Comparison of ENCODE assay signal across 19 cellular contexts in the genomic region with DNA sequence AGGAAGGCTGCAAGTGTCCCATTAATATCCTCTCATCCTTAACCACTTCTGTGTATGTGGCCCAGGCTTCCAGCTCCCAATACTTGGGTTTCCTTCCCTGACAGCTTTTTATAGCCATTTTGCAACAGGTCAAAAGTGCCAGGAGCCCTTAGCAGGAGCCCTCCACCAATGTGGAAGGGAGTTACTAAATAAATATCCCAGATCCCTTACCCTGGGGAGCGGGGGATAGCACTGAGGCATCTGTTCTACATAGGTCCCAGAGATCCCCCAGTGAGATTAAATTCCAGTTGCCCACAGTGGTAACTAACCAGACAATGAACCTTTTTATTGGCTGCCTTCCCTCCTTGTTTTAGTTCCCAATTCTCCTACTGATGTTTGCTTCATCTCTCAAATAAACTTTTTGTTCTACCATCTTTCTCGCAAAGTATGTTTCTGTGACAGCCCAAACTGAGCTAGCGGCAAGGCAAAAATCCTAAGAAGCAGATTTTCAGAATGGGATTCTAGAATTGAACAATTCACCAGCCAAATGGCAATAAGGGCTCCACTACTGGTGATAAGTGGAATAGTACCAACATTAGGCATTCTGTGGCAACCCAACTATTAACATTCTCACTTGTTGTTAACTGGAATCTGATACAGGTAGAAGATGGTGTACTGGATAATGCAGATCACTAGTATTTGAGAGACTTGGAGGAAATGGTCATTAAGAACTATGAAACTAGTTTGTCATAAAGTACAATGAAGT.
DNase-seq lines count a peak whose midpoint lies in the region; ATAC-seq lines count a peak whose summit lies in the region.
"Had no signal": no experiment of that assay in that cellular context is flagged by ENCODE, and none has a peak within 500 bp of the region (broad histone marks: within the 10 kb centered on the region; RNA-seq: fewer than 3 reads in every experiment).

No MANE protein-coding gene starts in this region.

- H3K9me3 ChIP-seq in mesodermal cell (ENCODE audit: control insufficient read depth, low read length) = no peaks in the 10 kb centered on the region
- H3K9me3 ChIP-seq: neutrophil, sigmoid colon, thoracic aorta had no signal

- peaks cover 4% of the 10 kb centered on the region for H3K9me3 Mint-ChIP-seq in activated T-cell treated with anti-CD3 and anti-CD28 coated beads, Interleukin-2, amount 50 U/mL, for 4 hours
- H3K9me3 Mint-ChIP-seq in activated T-helper 17 cell treated with anti-CD3 and anti-CD28 coated beads, Interleukin-2, amount 50 U/mL, for 72 hours = no peaks in the 10 kb centered on the region
- H3K9me3 Mint-ChIP-seq: activated CD4-positive, alpha-beta memory T cell treated with anti-CD3 and anti-CD28 coated beads, Interleukin-2, amount 10 ng/mL, durations not matched to agents 7 days and 5 days had no signal

- peak overlapping the region; percentile 80 for H3K27ac ChIP-seq in mesodermal cell (ENCODE audit: low read depth, low read length, severe bottlenecking)
- H3K27ac ChIP-seq: epithelial cell of prostate, neutrophil, sigmoid colon, thoracic aorta had no signal

- no peak overlapping the region for H3K27ac Mint-ChIP-seq in activated T-helper 17 cell treated with anti-CD3 and anti-CD28 coated beads, Interleukin-2, amount 50 U/mL, for 72 hours
- H3K27ac Mint-ChIP-seq: activated CD4-positive, alpha-beta memory T cell treated with anti-CD3 and anti-CD28 coated beads, Interleukin-2, amount 10 ng/mL, durations not matched to agents 7 days and 5 days; activated T-cell treated with anti-CD3 and anti-CD28 coated beads, Interleukin-2, amount 50 U/mL, for 72 hours had no signal

- no peaks in the 10 kb centered on the region for H3K36me3 Mint-ChIP-seq in activated T-cell treated with anti-CD3 and anti-CD28 coated beads, Interleukin-2, amount 50 U/mL, for 4 hours (ENCODE audit: insufficient read depth)
- no peaks in the 10 kb centered on the region for H3K36me3 Mint-ChIP-seq in activated T-helper 17 cell treated with anti-CD3 and anti-CD28 coated beads, Interleukin-2, amount 50 U/mL, for 72 hours (ENCODE audit: low read depth)

- H3K4me3 Mint-ChIP-seq in activated T-cell treated with anti-CD3 and anti-CD28 coated beads, Interleukin-2, amount 50 U/mL, for 4 hours = no peak overlapping the region
- H3K4me3 Mint-ChIP-seq in activated T-helper 17 cell treated with anti-CD3 and anti-CD28 coated beads, Interleukin-2, amount 50 U/mL, for 72 hours = no peak overlapping the region
- H3K4me3 Mint-ChIP-seq: activated CD4-positive, alpha-beta memory T cell treated with anti-CD3 and anti-CD28 coated beads, Interleukin-2, amount 10 ng/mL, durations not matched to agents 7 days and 5 days; activated T-cell treated with anti-CD3 and anti-CD28 coated beads, Interleukin-2, amount 50 U/mL, for 72 hours had no signal

- DNase-seq in COLO829 (ENCODE audit: low spot score) (peak; percentile 35), HT-29 (ENCODE audit: low spot score) (peak; percentile 46), brain pericyte (ENCODE audit: low read depth, low spot score) (peak; percentile 57)
- no peak for DNase-seq in activated T-cell treated with anti-CD3 and anti-CD28 coated beads, Interleukin-2, amount 50 U/mL, for 4 hours
- DNase-seq: activated CD4-positive, alpha-beta memory T cell treated with anti-CD3 and anti-CD28 coated beads, Interleukin-2, amount 10 ng/mL, durations not matched to agents 7 days and 5 days; activated T-cell treated with anti-CD3 and anti-CD28 coated beads, Interleukin-2, amount 50 U/mL, for 72 hours; midbrain; NCI-H1930; NCI-H526; OCI-M1; sigmoid colon; stimulated activated CD4-positive, alpha-beta T cell treated with anti-CD3 and anti-CD28 coated beads, Interleukin-4, amount 100 ng/mL, for 4 hours had no signal

- no peak for ATAC-seq in activated T-cell treated with anti-CD3 and anti-CD28 coated beads, Interleukin-2, amount 50 U/mL, for 4 hours
- no peak for ATAC-seq in activated T-helper 17 cell treated with anti-CD3 and anti-CD28 coated beads, Interleukin-2, amount 50 U/mL, for 72 hours (replicated peaks)
- no peak for ATAC-seq in HG02798 (IDR thresholded peaks at IDR 0.05; ENCODE audit: poor library complexity, unreplicated experiment)
- no peak for ATAC-seq in GM21515 (IDR thresholded peaks at IDR 0.05; ENCODE audit: unreplicated experiment)
- ATAC-seq: activated T-cell treated with anti-CD3 and anti-CD28 coated beads, Interleukin-2, amount 50 U/mL, for 72 hours had no signal

- WGBS in mesodermal cell (ENCODE audit: insufficient coverage in 2 of 2), 2 experiments = 61 to 79% methylated on average over 2 of the region's 3 CpGs

- H3K36me3 ChIP-seq in mesodermal cell (ENCODE audit: control insufficient read depth, insufficient read depth, low read length) = no peaks in the 10 kb centered on the region
- H3K36me3 ChIP-seq: neutrophil, sigmoid colon, thoracic aorta had no signal

- H3K4me1 ChIP-seq in mesodermal cell (ENCODE audit: control insufficient read depth, insufficient read depth, low read length, poor library complexity, severe bottlenecking) = peaks cover 17% of the 10 kb centered on the region

- H3K4me3 ChIP-seq in mesodermal cell (ENCODE audit: extremely low read depth, insufficient read depth, low read length, poor library complexity, severe bottlenecking) = no peak overlapping the region
- H3K4me3 ChIP-seq: sigmoid colon, thoracic aorta had no signal

- no peaks in the 10 kb centered on the region for H3K4me1 Mint-ChIP-seq in activated T-cell treated with anti-CD3 and anti-CD28 coated beads, Interleukin-2, amount 50 U/mL, for 4 hours (ENCODE audit: low read depth)
- H3K4me1 Mint-ChIP-seq in activated T-helper 17 cell treated with anti-CD3 and anti-CD28 coated beads, Interleukin-2, amount 50 U/mL, for 72 hours = no peaks in the 10 kb centered on the region
- H3K4me1 Mint-ChIP-seq: activated CD4-positive, alpha-beta memory T cell treated with anti-CD3 and anti-CD28 coated beads, Interleukin-2, amount 10 ng/mL, durations not matched to agents 7 days and 5 days had no signal

- H3K27me3 Mint-ChIP-seq in activated T-cell treated with anti-CD3 and anti-CD28 coated beads, Interleukin-2, amount 50 U/mL, for 4 hours (ENCODE audit: low read depth) = peaks cover 29% of the 10 kb centered on the region
- peaks cover 42% of the 10 kb centered on the region for H3K27me3 Mint-ChIP-seq in activated T-helper 17 cell treated with anti-CD3 and anti-CD28 coated beads, Interleukin-2, amount 50 U/mL, for 72 hours
